In the genomic region with DNA sequence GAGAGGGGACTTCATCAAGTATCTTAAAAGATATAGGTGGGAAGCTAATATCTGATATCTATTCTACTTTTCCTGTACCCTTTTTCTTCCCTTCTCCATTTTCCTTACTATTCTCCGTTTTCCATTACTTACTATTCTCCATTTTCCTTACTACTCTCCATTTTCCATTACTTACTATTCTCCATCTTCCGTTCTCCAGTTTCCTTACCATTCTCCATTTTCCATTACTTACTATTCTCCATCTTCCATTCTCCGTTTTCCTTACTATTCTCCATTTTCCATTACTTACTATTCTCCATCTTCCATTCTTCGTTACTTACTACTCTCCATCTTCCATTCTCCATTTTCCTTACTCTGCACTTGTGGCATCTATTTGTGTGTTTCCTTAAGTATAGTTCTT, we compare ENCODE assay signal across 28 cellular contexts. TPM values are rescaled to one million over a fixed set of nuclear protein-coding genes. Genes with fewer than 3 reads are reported as not detected.
"Had no signal": no experiment of that assay in that cellular context is flagged by ENCODE, and none has a peak within 500 bp of the region (broad histone marks: within the 10 kb centered on the region; RNA-seq: fewer than 3 reads in every experiment).

No MANE protein-coding gene starts in this region.

- H3K4me1 Mint-ChIP-seq: naive thymus-derived CD4-positive, alpha-beta T cell; nephron progenitor cell; neural crest cell; stimulated activated effector memory CD8-positive, alpha-beta T cell treated with anti-CD3 and anti-CD28 coated beads, Interleukin-12 subunit alpha, Interleukin-12 subunit beta, amount 100 ng/mL, for 72 hours; stimulated activated naive B cell treated with anti-CD40 and anti-IgM and Interleukin-4, amounts not matched to agents 10 μg/mL and 1 μg/mL and 100 μg/mL, for 72 hours had no signal

- ATAC-seq: naive thymus-derived CD4-positive, alpha-beta T cell; natural killer cell treated with Interleukin-12 subunit alpha and Interleukin-12 subunit beta and Interleukin-15 and Interleukin-18, amount 100 ng/mL, for 72 hours; psoas muscle; right cardiac atrium; sciatic nerve; stimulated activated effector memory CD8-positive, alpha-beta T cell treated with anti-CD3 and anti-CD28 coated beads, Interleukin-12 subunit alpha, Interleukin-12 subunit beta, amount 100 ng/mL, for 72 hours; stimulated activated naive B cell treated with anti-CD40 and anti-IgM and Interleukin-4, amounts not matched to agents 10 μg/mL and 1 μg/mL and 100 μg/mL, for 72 hours had no signal

- H3K9ac ChIP-seq: parathyroid adenoma had no signal

- H3K27ac Mint-ChIP-seq: naive thymus-derived CD4-positive, alpha-beta T cell; natural killer cell treated with Interleukin-12 subunit alpha and Interleukin-12 subunit beta and Interleukin-15 and Interleukin-18, amount 100 ng/mL, for 72 hours; nephron progenitor cell; progenitor cell of endocrine pancreas; stimulated activated effector memory CD8-positive, alpha-beta T cell treated with anti-CD3 and anti-CD28 coated beads, Interleukin-12 subunit alpha, Interleukin-12 subunit beta, amount 100 ng/mL, for 72 hours; stimulated activated naive B cell treated with anti-CD40 and anti-IgM and Interleukin-4, amounts not matched to agents 10 μg/mL and 1 μg/mL and 100 μg/mL, for 72 hours; stimulated activated naive CD8-positive, alpha-beta T cell treated with anti-CD3 and anti-CD28 coated beads, Interleukin-15, Interleukin-2, amounts not matched to agents 100 ng/mL and 50 ng/mL, for 24 hours had no signal

- H3K27me3 Mint-ChIP-seq: progenitor cell of endocrine pancreas; stimulated activated naive CD8-positive, alpha-beta T cell treated with anti-CD3 and anti-CD28 coated beads, Interleukin-15, Interleukin-2, amounts not matched to agents 100 ng/mL and 50 ng/mL, for 24 hours had no signal

- H3K79me2 ChIP-seq: parathyroid adenoma had no signal

- H3K4me3 Mint-ChIP-seq: naive thymus-derived CD4-positive, alpha-beta T cell; natural killer cell treated with Interleukin-12 subunit alpha and Interleukin-12 subunit beta and Interleukin-15 and Interleukin-18, amount 100 ng/mL, for 72 hours; nephron progenitor cell; neural crest cell; stimulated activated effector memory CD8-positive, alpha-beta T cell treated with anti-CD3 and anti-CD28 coated beads, Interleukin-12 subunit alpha, Interleukin-12 subunit beta, amount 100 ng/mL, for 72 hours; stimulated activated naive B cell treated with anti-CD40 and anti-IgM and Interleukin-4, amounts not matched to agents 10 μg/mL and 1 μg/mL and 100 μg/mL, for 72 hours; stimulated activated naive CD8-positive, alpha-beta T cell treated with anti-CD3 and anti-CD28 coated beads, Interleukin-15, Interleukin-2, amounts not matched to agents 100 ng/mL and 50 ng/mL, for 24 hours had no signal

- H3K27ac ChIP-seq: ovary, parathyroid adenoma, psoas muscle, skin epidermis, stomach, thoracic aorta, thyroid gland, tibial nerve, upper lobe of left lung, uterus had no signal

- H3K4me3 ChIP-seq: ovary, psoas muscle, skin epidermis, stomach, thoracic aorta, thyroid gland, tibial nerve, upper lobe of left lung, uterus had no signal

- DNase-seq: naive thymus-derived CD4-positive, alpha-beta T cell; nephron progenitor cell; occipital lobe; ovary; posterior cingulate gyrus; psoas muscle; right cardiac atrium; stimulated activated CD4-positive, alpha-beta T cell treated with anti-CD3 and anti-CD28 coated beads, Interleukin-15, amount 100 ng/mL, for 24 hours; stimulated activated CD4-positive, alpha-beta T cell treated with anti-CD3 and anti-CD28 coated beads, Interleukin-2, amount 100 ng/mL, for 24 hours; stimulated activated CD4-positive, alpha-beta T cell treated with anti-CD3 and anti-CD28 coated beads, Interleukin-2, amount 100 ng/mL, for 48 hours; stimulated activated CD4-positive, alpha-beta T cell treated with anti-CD3 and anti-CD28 coated beads, Interleukin-4, amount 100 ng/mL, for 24 hours; stimulated activated naive B cell treated with anti-CD40 and anti-IgM and Interleukin-4, amounts not matched to agents 10 μg/mL and 1 μg/mL and 100 μg/mL, for 72 hours; stimulated activated naive CD4-positive, alpha-beta T cell treated with Interleukin-2 at 50 U/mL for 16 hours; stomach; thyroid gland; trophoblast cell; uterus had no signal

- H2AFZ ChIP-seq: parathyroid adenoma had no signal

- H3K36me3 ChIP-seq: ovary, stomach, thoracic aorta, thyroid gland, tibial nerve, upper lobe of left lung, uterus had no signal

- H3K9me3 Mint-ChIP-seq: natural killer cell treated with Interleukin-12 subunit alpha and Interleukin-12 subunit beta and Interleukin-15 and Interleukin-18, amount 100 ng/mL, for 72 hours; stimulated activated effector memory CD8-positive, alpha-beta T cell treated with anti-CD3 and anti-CD28 coated beads, Interleukin-12 subunit alpha, Interleukin-12 subunit beta, amount 100 ng/mL, for 72 hours; stimulated activated naive CD8-positive, alpha-beta T cell treated with anti-CD3 and anti-CD28 coated beads, Interleukin-15, Interleukin-2, amounts not matched to agents 100 ng/mL and 50 ng/mL, for 24 hours had no signal

- H3K36me3 Mint-ChIP-seq: natural killer cell treated with Interleukin-12 subunit alpha and Interleukin-12 subunit beta and Interleukin-15 and Interleukin-18, amount 100 ng/mL, for 72 hours; stimulated activated effector memory CD8-positive, alpha-beta T cell treated with anti-CD3 and anti-CD28 coated beads, Interleukin-12 subunit alpha, Interleukin-12 subunit beta, amount 100 ng/mL, for 72 hours; stimulated activated naive B cell treated with anti-CD40 and anti-IgM and Interleukin-4, amounts not matched to agents 10 μg/mL and 1 μg/mL and 100 μg/mL, for 72 hours had no signal

- H3K4me1 ChIP-seq: parathyroid adenoma, psoas muscle, stomach, thyroid gland, tibial nerve, upper lobe of left lung, uterus had no signal

- H3K9me3 ChIP-seq: ovary, psoas muscle, stomach, thoracic aorta, thyroid gland, tibial nerve, upper lobe of left lung, uterus had no signal

- H3K27me3 ChIP-seq: ovary, stomach, thyroid gland, tibial nerve, upper lobe of left lung, uterus had no signal

RNA-seq across cellular contexts. Expression of a gene that starts 39.3 kb away (rescaled TPM):
- total RNA-seq: natural killer cell treated with Interleukin-12 subunit alpha and Interleukin-12 subunit beta and Interleukin-15 and Interleukin-18, amount 100 ng/mL, for 72 hours; neural crest cell; progenitor cell of endocrine pancreas had no signal
- polyA plus RNA-seq: naive thymus-derived CD4-positive, alpha-beta T cell had no signal
